Comparison of ENCODE assay signal across 9 cellular contexts in the genomic region with DNA sequence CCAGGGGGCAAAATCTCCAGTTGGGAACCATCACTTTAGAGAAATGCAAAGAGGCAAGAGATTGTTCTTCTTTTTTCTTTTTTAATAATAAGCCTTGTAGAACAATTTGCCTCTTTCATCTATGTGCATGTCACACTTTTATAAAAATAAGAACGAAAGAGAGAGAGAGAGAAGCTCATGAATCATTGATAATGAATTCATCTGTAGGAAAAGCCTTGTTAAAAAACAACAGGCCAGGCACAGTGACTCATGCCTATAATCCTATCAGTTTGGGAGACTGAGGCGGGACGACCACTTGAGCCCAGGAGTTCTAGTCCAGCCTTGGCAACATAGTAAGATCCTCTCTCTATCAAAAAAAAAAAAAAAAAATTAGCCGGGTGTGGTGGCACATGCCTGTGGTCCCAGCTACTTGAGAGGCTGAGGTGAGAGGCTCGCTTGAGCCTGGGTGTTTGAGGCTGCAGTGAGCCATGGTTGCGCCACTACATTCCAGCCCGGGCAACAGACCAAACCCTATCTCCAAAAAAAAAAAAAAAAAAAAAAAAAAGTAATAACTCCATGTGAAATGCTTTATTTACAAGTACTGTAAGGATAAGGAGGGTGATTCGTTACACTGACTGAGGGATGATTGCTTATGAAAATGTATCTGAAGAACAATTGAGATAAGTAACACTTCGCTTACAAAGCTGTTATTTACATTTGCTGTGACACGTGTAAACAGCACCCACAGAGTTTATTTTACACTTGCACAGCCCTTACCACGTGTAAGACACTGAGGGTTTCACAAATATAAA. TPM values are rescaled to one million over a fixed set of nuclear protein-coding genes. Genes with fewer than 3 reads are reported as not detected.
DNase-seq lines count a peak whose midpoint lies in the region; ATAC-seq and TF ChIP-seq lines count a peak whose summit lies in the region.
"Had no signal": no experiment of that assay in that cellular context is flagged by ENCODE, and none has a peak within 500 bp of the region (broad histone marks: within the 10 kb centered on the region; RNA-seq: fewer than 3 reads in every experiment).

No MANE protein-coding gene starts in this region.

- peaks cover 8% of the 10 kb centered on the region for H3F3A ChIP-seq in smooth muscle cell (ENCODE audit: low read depth)

- no peaks in the 10 kb centered on the region for H4K20me1 ChIP-seq in smooth muscle cell (ENCODE audit: low read depth)

- no peak overlapping the region for H2AFZ ChIP-seq in smooth muscle cell (ENCODE audit: low read depth)

- H3K9ac ChIP-seq in smooth muscle cell (ENCODE audit: low read depth) = no peak overlapping the region

- TF ChIP-seq CTCF in smooth muscle cell (IDR thresholded peaks at IDR 0.05; ENCODE audit: borderline replicate concordance, insufficient read depth, poor library complexity, severe bottlenecking) = no peak

- H3K79me2 ChIP-seq in smooth muscle cell (ENCODE audit: low read depth) = no peaks in the 10 kb centered on the region

- DNase-seq in GM04504 (ENCODE audit: low read depth) = peak; percentile 77
- DNase-seq in amniotic stem cell (lab: John Stamatoyannopoulos, UW) = peak; percentile 68
- DNase-seq in Right ventricle myocardium superior = no peak
- no peak for DNase-seq in smooth muscle cell (lab: John Stamatoyannopoulos, UW; ENCODE audit: unreplicated experiment)
- DNase-seq in SK-N-DZ (ENCODE audit: low spot score) = no peak
- DNase-seq in DMS153 (lab: John Stamatoyannopoulos, UW) = no peak

- peak overlapping the region; percentile 43 for H3K4me2 ChIP-seq in smooth muscle cell

- H3K4me3 ChIP-seq in smooth muscle cell = no peak overlapping the region

- ATAC-seq in Right ventricle myocardium superior (ENCODE audit: poor library complexity) = peak; percentile 62
- no peak for ATAC-seq in HG02759 (IDR thresholded peaks at IDR 0.05; ENCODE audit: unreplicated experiment)
- no peak for ATAC-seq in HG03439 (IDR thresholded peaks at IDR 0.05; ENCODE audit: unreplicated experiment)
- ATAC-seq: activated naive CD4-positive, alpha-beta T cell treated with anti-CD3 and anti-CD28 coated beads, Interleukin-2, amount 50 U/mL, for 72 hours had no signal

- 31% methylated on average over 11 of the region's 11 CpGs for WGBS in smooth muscle cell (ENCODE audit: low lambda C conversion rate)

- no peaks in the 10 kb centered on the region for H3K36me3 ChIP-seq in smooth muscle cell (ENCODE audit: low read depth)

- intact Hi-C loops in Right ventricle myocardium superior (cut with DNase I) = no loop called here

- no peaks in the 10 kb centered on the region for H3K4me1 ChIP-seq in smooth muscle cell (ENCODE audit: low read depth)

- no peaks in the 10 kb centered on the region for H3K27me3 ChIP-seq in smooth muscle cell (ENCODE audit: low read depth)

- H3K27ac ChIP-seq in smooth muscle cell (ENCODE audit: low read depth) = peak overlapping the region; percentile 51

- no peaks in the 10 kb centered on the region for H3K9me3 ChIP-seq in smooth muscle cell (replicated peaks; ENCODE audit: low read depth)

RNA-seq across cellular contexts. Expression of a gene that starts 6.0 kb away (rescaled TPM):
- total RNA-seq in Right ventricle myocardium superior = 15.8 TPM
- not detected in 2 replicates for total RNA-seq in smooth muscle cell
- not detected in 2 replicates for polyA plus RNA-seq in smooth muscle cell
- polyA plus RNA-seq in SK-N-DZ (2014; cell fraction: cytosol; rRNA removed) = not detected in 2 replicates
- polyA plus RNA-seq in SK-N-DZ (2014; cell fraction: nucleus; rRNA removed) = not detected in 2 replicates
- total RNA-seq: activated naive CD4-positive, alpha-beta T cell treated with anti-CD3 and anti-CD28 coated beads, Interleukin-2, amount 50 U/mL, for 72 hours had no signal

RNA-seq across cellular contexts. Expression of a gene that starts 24.5 kb away (rescaled TPM):
- total RNA-seq in Right ventricle myocardium superior (0.19 TPM), smooth muscle cell (0.54 TPM in 1 of 2 replicates, not detected in the other)
- polyA plus RNA-seq in smooth muscle cell = 0.06 and 0.24 TPM in 2 replicates
- 0.10 and 0.61 TPM in 2 replicates for polyA plus RNA-seq in SK-N-DZ (2014; cell fraction: cytosol; rRNA removed)
- not detected in 2 replicates for polyA plus RNA-seq in SK-N-DZ (2014; cell fraction: nucleus; rRNA removed)

Comparison
In these comparisons a context has a peak if more than half of its experiments do, and no peak if none do; other contexts are left out.
1. DNase-seq: peak in GM04504 (single experiment) and amniotic stem cell (single experiment); none in Right ventricle myocardium superior (single experiment), smooth muscle cell (single experiment), SK-N-DZ (single experiment) and DMS153 (single experiment).
2. RNA of a gene that starts 6.0 kb away (total RNA-seq): 15.8 TPM in Right ventricle myocardium superior (single experiment); not detected in smooth muscle cell; every median in the first group is over 10 times any median in the second.